27 cellular contexts compared by ENCODE assay signal in genomic region chr10:118436742-118437141, GRCh38.
"Had no signal": no experiment of that assay in that cellular context is flagged by ENCODE, and none has a peak within 500 bp of the region (broad histone marks: within the 10 kb centered on the region; RNA-seq: fewer than 3 reads in every experiment).

No MANE protein-coding gene starts in this region.

- H3K36me3 ChIP-seq: stomach, suprapubic skin, thoracic aorta, thyroid gland, tibial artery, tibial nerve, transverse colon, upper lobe of left lung, upper lobe of right lung, uterus, vagina had no signal

- H3K4me1 ChIP-seq: stomach, suprapubic skin, testis, thyroid gland, tibial artery, tibial nerve, transverse colon, upper lobe of left lung, upper lobe of right lung, uterus, vagina had no signal

- H3K27me3 ChIP-seq: testis, thyroid gland, tibial nerve, upper lobe of left lung, uterus, vagina had no signal

- H3K27ac ChIP-seq: stomach, suprapubic skin, testis, thoracic aorta, thyroid gland, tibial artery, tibial nerve, transverse colon, upper lobe of left lung, upper lobe of right lung, uterus, vagina had no signal

- H3K4me3 ChIP-seq: stomach, suprapubic skin, testis, thoracic aorta, thyroid gland, tibial artery, tibial nerve, transverse colon, upper lobe of left lung, upper lobe of right lung, uterus, vagina had no signal

- FAIRE-seq: urothelium cell line had no signal

- DNase-seq: stimulated activated CD4-positive, alpha-beta T cell treated with anti-CD3 and anti-CD28 coated beads, Interleukin-2, amount 100 ng/mL, for 48 hours; stimulated activated CD4-positive, alpha-beta T cell treated with anti-CD3 and anti-CD28 coated beads, Interleukin-4, amount 100 ng/mL, for 1 hour; stimulated activated CD4-positive, alpha-beta T cell treated with anti-CD3 and anti-CD28 coated beads, Interleukin-4, amount 100 ng/mL, for 24 hours; stimulated activated CD4-positive, alpha-beta T cell treated with anti-CD3 and anti-CD28 coated beads, Interleukin-4, amount 100 ng/mL, for 4 hours; stimulated activated CD8-positive, alpha-beta memory T cell treated with anti-CD3 and anti-CD28 coated beads, Interleukin-4, amount 100 ng/mL, for 48 hours; stimulated activated naive B cell treated with anti-CD40 and anti-IgM and Interleukin-4, amounts not matched to agents 10 μg/mL and 1 μg/mL and 100 μg/mL, for 72 hours; stimulated activated naive CD4-positive, alpha-beta T cell; stimulated activated naive CD4-positive, alpha-beta T cell treated with Interleukin-2 at 50 U/mL for 16 hours; stimulated activated naive CD8-positive, alpha-beta T cell treated with anti-CD3 and anti-CD28 coated beads, Interleukin-15, amount 100 ng/mL, for 72 hours; stimulated activated naive CD8-positive, alpha-beta T cell treated with anti-CD3 and anti-CD28 coated beads, Interleukin-15, Interleukin-2, amounts not matched to agents 100 U/mL and 50 U/mL, for 24 hours; stomach; substantia nigra; testis; thyroid gland; tibial artery; transverse colon; trophoblast cell; upper lobe of left lung; upper lobe of right lung; uterus had no signal

- ATAC-seq: stimulated activated effector memory CD8-positive, alpha-beta T cell treated with anti-CD3 and anti-CD28 coated beads, Interleukin-12 subunit alpha, Interleukin-12 subunit beta, amount 100 ng/mL, for 72 hours; stimulated activated memory B cell treated with anti-CD40 and anti-IgM and Interleukin-4, amounts not matched to agents 10 μg/mL and 1 μg/mL and 100 μg/mL, for 72 hours; stimulated activated naive B cell treated with anti-CD40 and anti-IgM and Interleukin-4, amounts not matched to agents 10 μg/mL and 1 μg/mL and 100 μg/mL, for 72 hours; stimulated activated naive CD8-positive, alpha-beta T cell treated with anti-CD3 and anti-CD28 coated beads, Interleukin-15, amount 100 ng/mL, for 72 hours; stimulated activated naive CD8-positive, alpha-beta T cell treated with anti-CD3 and anti-CD28 coated beads, Interleukin-15, Interleukin-2, amounts not matched to agents 100 U/mL and 50 U/mL, for 24 hours; upper lobe of right lung had no signal

- H3K9me3 ChIP-seq: stomach, suprapubic skin, testis, thoracic aorta, thyroid gland, tibial artery, tibial nerve, transverse colon, upper lobe of left lung, upper lobe of right lung, uterus, vagina had no signal
